ENCODE assay signal across 3 cellular contexts in genomic region chr2:22458439-22458838, GRCh38.
"Had no signal": no experiment of that assay in that cellular context is flagged by ENCODE, and none has a peak within 500 bp of the region (broad histone marks: within the 10 kb centered on the region; RNA-seq: fewer than 3 reads in every experiment).

No MANE protein-coding gene starts in this region.

- DNase-seq: GDM1, GF-D8 had no signal

- H3K4me3 ChIP-seq: GM12878 had no signal
